In genomic region chr7:47444376-47445098, GRCh38 we compare ENCODE assay signal across 8 cellular contexts.
A peak's percentile ranks its signal among the peaks of the same experiment; 100 is the strongest.
DNase-seq lines count a peak whose midpoint lies in the region; ATAC-seq and TF ChIP-seq lines count a peak whose summit lies in the region.

No MANE protein-coding gene starts in this region.

- no peaks in the 10 kb centered on the region for H3K9me3 Mint-ChIP-seq in Calu3 (ENCODE audit: low read depth, unreplicated experiment)

- H3K36me3 Mint-ChIP-seq in Calu3 (ENCODE audit: insufficient read depth, unreplicated experiment), result peaks cover 6% of the 10 kb centered on the region

- H3K4me1 ChIP-seq in mucosa of descending colon (ENCODE audit: low read depth), result peaks cover 37% of the 10 kb centered on the region

- DNase-seq in Calu3 (peak; percentile 30), HuH-7 (ENCODE audit: low spot score) (peak; percentile 40), cardiac fibroblast (ENCODE audit: low read depth in 2 of 2) (peak; percentile 44 to 55), mucosa of descending colon (peak in 1 of 3 donors; percentile 66), T-helper 9 cell (no peak)
- no peak for DNase-seq in stimulated activated naive CD4-positive, alpha-beta T cell treated with Interleukin-2 at 50 U/mL for 16 hours (lab: John Stamatoyannopoulos, UW)
- DNase-seq in activated naive CD4-positive, alpha-beta T cell treated with Interleukin-2 at 50 U/mL for 16 hours, result no peak

- H3K4me3 ChIP-seq in cardiac fibroblast (replicated peaks in 1 of 2; ENCODE audit: low read depth in 2 of 2, low read length in 2 of 2), result no peak overlapping the region
- no peak overlapping the region for H3K4me3 ChIP-seq in mucosa of descending colon

- H3K27ac Mint-ChIP-seq in Calu3 (ENCODE audit: unreplicated experiment), result no peak overlapping the region

- no peaks in the 10 kb centered on the region for H3K27me3 Mint-ChIP-seq in Calu3 (ENCODE audit: unreplicated experiment)

- no TSS peak for BruUV-seq in Calu3 (replicated peaks; lab: Mats Ljungman, UMichigan)

- CTCF ChIA-PET in Calu3 (lab: Charles Lee), result interaction anchor here (0.8 to 1.6 kb wide), 4 partner anchors 9 to 375 kb away, joined by 4 to 8 read pairs (median 5); no protein-coding TSS in a partner anchor

- intact Hi-C loops in Calu3 (cut with micrococcal nuclease; ENCODE audit: unreplicated experiment), result loop anchor here (5.0 kb wide), 1 partner anchor 133 kb away; no protein-coding TSS in a partner anchor
- intact Hi-C loops in mucosa of descending colon (cut with DNase I, micrococcal nuclease), result loop anchor here in 1 of 2 donors (10.0 kb wide), 1 partner anchor 370 kb away; no protein-coding TSS in a partner anchor

- H3K36me3 ChIP-seq in mucosa of descending colon (ENCODE audit: low read depth), result no peaks in the 10 kb centered on the region

- no peaks in the 10 kb centered on the region for H3K9me3 ChIP-seq in mucosa of descending colon

- H3K4me1 Mint-ChIP-seq in Calu3 (ENCODE audit: low read depth, unreplicated experiment), result peaks cover 45% of the 10 kb centered on the region

- TF ChIP-seq CTCF in Calu3 (IDR thresholded peaks at IDR 0.05; ENCODE audit: unreplicated experiment) (peak; percentile 42), cardiac fibroblast (IDR thresholded peaks at IDR 0.05; ENCODE audit: low read depth, low read length) (peak; percentile 65), mucosa of descending colon (IDR thresholded peaks at IDR 0.05) (peak; percentile 18)

- no peak overlapping the region for H3K4me3 Mint-ChIP-seq in Calu3 (ENCODE audit: low read depth, unreplicated experiment)

- ATAC-seq in mucosa of descending colon (peak; percentile 43), GM21528 (IDR thresholded peaks at IDR 0.05; ENCODE audit: low FRiP score, unreplicated experiment) (no peak)

Comparison
In these comparisons a context has a peak if more than half of its experiments do, and no peak if none do; other contexts are left out.
1. DNase-seq: peak in Calu3 (single experiment), HuH-7 (single experiment) and cardiac fibroblast (2 of 2); none in T-helper 9 cell (single experiment), stimulated activated naive CD4-positive, alpha-beta T cell treated with Interleukin-2 at 50 U/mL for 16 hours (single experiment) and activated naive CD4-positive, alpha-beta T cell treated with Interleukin-2 at 50 U/mL for 16 hours (single experiment).
2. Peak in every context shown above with its lines, with median percentiles within 50 percentile points of each other: CTCF ChIP-seq.